In the genomic region with DNA sequence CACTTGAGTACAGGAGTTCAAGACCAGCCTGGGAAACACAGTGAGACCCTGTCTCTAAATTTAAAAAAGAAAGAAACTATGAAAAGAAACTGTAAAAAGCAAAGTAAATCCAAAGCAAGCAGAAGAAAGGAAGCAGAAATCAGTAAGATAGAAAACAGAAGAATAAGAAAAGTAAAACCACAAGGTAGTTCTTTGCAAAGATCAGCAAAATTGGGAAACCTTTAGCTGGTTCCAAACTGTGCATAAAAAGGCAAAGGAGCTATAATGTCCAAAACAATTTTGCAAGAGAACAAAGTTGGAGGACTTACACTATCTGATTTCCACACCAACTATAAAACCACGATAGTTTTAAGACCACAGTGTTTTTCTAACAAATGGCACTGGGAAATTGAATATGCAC, we compare ENCODE assay signal across 26 cellular contexts.
"Had no signal": no experiment of that assay in that cellular context is flagged by ENCODE, and none has a peak within 500 bp of the region (broad histone marks: within the 10 kb centered on the region; RNA-seq: fewer than 3 reads in every experiment).

No MANE protein-coding gene starts in this region.

- H3K27me3 Mint-ChIP-seq: dendritic cell treated with granulocyte-macrophage colony-stimulating factor and Interleukin-4, amounts not matched to agents 40 ng/mL and 50 ng/mL, for 4 days; memory B cell; naive B cell; natural killer cell treated with Interleukin-12 subunit alpha and Interleukin-12 subunit beta and Interleukin-15 and Interleukin-18, amount 100 ng/mL, for 72 hours; progenitor cell of endocrine pancreas had no signal

- H3K9me3 Mint-ChIP-seq: dendritic cell treated with granulocyte-macrophage colony-stimulating factor and Interleukin-4, amounts not matched to agents 40 ng/mL and 50 ng/mL, for 4 days; endodermal cell; natural killer cell treated with Interleukin-12 subunit alpha and Interleukin-12 subunit beta and Interleukin-15 and Interleukin-18, amount 100 ng/mL, for 72 hours had no signal

- DNase-seq: colonic mucosa; effector CD8-positive, alpha-beta T cell; endodermal cell; foreskin melanocyte; kidney; mucosa of descending colon; naive B cell; stimulated activated CD4-positive, alpha-beta T cell treated with anti-CD3 and anti-CD28 coated beads, Interleukin-2, amount 100 ng/mL, for 24 hours; stimulated activated CD4-positive, alpha-beta T cell treated with anti-CD3 and anti-CD28 coated beads, Interleukin-4, amount 100 ng/mL, for 24 hours; stimulated activated naive CD4-positive, alpha-beta T cell treated with Interleukin-2 at 50 U/mL for 16 hours; stomach; thyroid gland; trophoblast cell had no signal

- H3K4me2 ChIP-seq: neural progenitor cell had no signal

- H3K27ac ChIP-seq: colonic mucosa, epithelial cell of prostate, neural progenitor cell, parathyroid adenoma, stomach, thyroid gland, vagina had no signal

- H3K9me3 ChIP-seq: colonic mucosa, thyroid gland, vagina had no signal

- H3K27ac Mint-ChIP-seq: dendritic cell treated with granulocyte-macrophage colony-stimulating factor and Interleukin-4, amounts not matched to agents 40 ng/mL and 50 ng/mL, for 4 days; endodermal cell; memory B cell; naive B cell; natural killer cell treated with Interleukin-12 subunit alpha and Interleukin-12 subunit beta and Interleukin-15 and Interleukin-18, amount 100 ng/mL, for 72 hours; neural progenitor cell; progenitor cell of endocrine pancreas; stimulated activated effector memory CD8-positive, alpha-beta T cell treated with anti-CD3 and anti-CD28 coated beads, Interleukin-12 subunit alpha, Interleukin-12 subunit beta, amount 100 ng/mL, for 72 hours had no signal

- H3K4me1 Mint-ChIP-seq: endodermal cell; stimulated activated effector memory CD8-positive, alpha-beta T cell treated with anti-CD3 and anti-CD28 coated beads, Interleukin-12 subunit alpha, Interleukin-12 subunit beta, amount 100 ng/mL, for 72 hours had no signal

- H3K79me2 ChIP-seq: parathyroid adenoma had no signal

- FAIRE-seq: kidney had no signal

- ATAC-seq: esophagus mucosa; left lobe of liver; mucosa of descending colon; natural killer cell treated with Interleukin-12 subunit alpha and Interleukin-12 subunit beta and Interleukin-15 and Interleukin-18, amount 100 ng/mL, for 72 hours; sciatic nerve; stimulated activated effector memory CD8-positive, alpha-beta T cell treated with anti-CD3 and anti-CD28 coated beads, Interleukin-12 subunit alpha, Interleukin-12 subunit beta, amount 100 ng/mL, for 72 hours had no signal

- H3K27me3 ChIP-seq: colonic mucosa, neural progenitor cell, stomach, thyroid gland, vagina had no signal

- H3K9ac ChIP-seq: neural progenitor cell, parathyroid adenoma had no signal

- H3K36me3 ChIP-seq: colonic mucosa, neural progenitor cell had no signal

- H3K4me3 Mint-ChIP-seq: dendritic cell treated with granulocyte-macrophage colony-stimulating factor and Interleukin-4, amounts not matched to agents 40 ng/mL and 50 ng/mL, for 4 days; endodermal cell; memory B cell; naive B cell; natural killer cell treated with Interleukin-12 subunit alpha and Interleukin-12 subunit beta and Interleukin-15 and Interleukin-18, amount 100 ng/mL, for 72 hours; neural progenitor cell; stimulated activated effector memory CD8-positive, alpha-beta T cell treated with anti-CD3 and anti-CD28 coated beads, Interleukin-12 subunit alpha, Interleukin-12 subunit beta, amount 100 ng/mL, for 72 hours had no signal

- H2AFZ ChIP-seq: neural progenitor cell, parathyroid adenoma had no signal

- H3K4me3 ChIP-seq: colonic mucosa, lung, mucosa of descending colon, neural progenitor cell, stomach, thyroid gland, vagina had no signal

- H3K4me1 ChIP-seq: colonic mucosa, neural progenitor cell, parathyroid adenoma, stomach, thyroid gland, vagina had no signal
